ENCODE assay signal across 2 cellular contexts in the genomic region with DNA sequence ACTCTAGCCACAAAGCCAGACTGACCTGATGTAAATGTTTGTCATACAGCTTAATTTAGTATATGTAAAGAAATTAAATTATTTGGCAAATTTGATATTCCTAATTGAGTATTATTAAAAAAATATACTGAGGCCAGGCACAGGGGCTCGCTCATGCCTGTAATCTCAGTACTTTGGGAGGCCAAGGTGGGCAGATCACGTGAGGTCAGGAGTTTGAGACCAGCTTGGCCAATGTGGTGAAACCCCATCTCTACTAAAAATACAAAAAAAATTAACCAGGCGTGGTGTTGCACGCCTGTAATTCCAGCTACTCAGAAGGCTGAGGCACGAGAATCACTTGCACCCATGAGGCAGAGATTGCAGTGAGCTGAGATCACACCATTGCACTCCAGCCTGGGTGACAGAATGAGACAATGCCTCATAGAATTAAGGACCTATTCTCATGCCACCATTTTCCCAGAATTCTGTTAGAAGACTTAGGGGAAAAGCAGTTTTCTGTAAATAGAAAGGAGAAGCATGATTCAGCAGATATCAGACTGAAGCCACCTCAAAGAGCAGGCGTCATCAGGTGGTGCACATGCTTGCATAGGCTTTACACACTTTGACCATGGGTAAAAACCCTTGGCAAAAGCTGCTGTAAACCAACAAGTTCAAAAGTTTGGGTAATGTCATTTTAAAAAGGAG.
A peak's percentile ranks its signal among the peaks of the same experiment; 100 is the strongest.
TF ChIP-seq lines count a peak whose summit lies in the region.

No MANE protein-coding gene starts in this region.

TF ChIP-seq in IMR-90, 13 proteins besides CTCF, POLR2A, EP300 and RAD21:
- TF ChIP-seq SMC3 (IDR thresholded peaks at IDR 0.05; ENCODE audit: low read depth, low read length) = no peak
- TF ChIP-seq, protein P1, sequence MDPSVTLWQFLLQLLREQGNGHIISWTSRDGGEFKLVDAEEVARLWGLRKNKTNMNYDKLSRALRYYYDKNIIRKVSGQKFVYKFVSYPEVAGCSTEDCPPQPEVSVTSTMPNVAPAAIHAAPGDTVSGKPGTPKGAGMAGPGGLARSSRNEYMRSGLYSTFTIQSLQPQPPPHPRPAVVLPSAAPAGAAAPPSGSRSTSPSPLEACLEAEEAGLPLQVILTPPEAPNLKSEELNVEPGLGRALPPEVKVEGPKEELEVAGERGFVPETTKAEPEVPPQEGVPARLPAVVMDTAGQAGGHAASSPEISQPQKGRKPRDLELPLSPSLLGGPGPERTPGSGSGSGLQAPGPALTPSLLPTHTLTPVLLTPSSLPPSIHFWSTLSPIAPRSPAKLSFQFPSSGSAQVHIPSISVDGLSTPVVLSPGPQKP (IDR thresholded peaks at IDR 0.05; ENCODE audit: borderline replicate concordance, low read depth, low read length) = no peak
TF ChIP-seq in IMR-90: peak in this region for 0.

TF ChIP-seq in GM12878, 131 proteins besides CTCF, POLR2A, EP300 and RAD21 (continues in another document):
- no peak for TF ChIP-seq HDGF (IDR thresholded peaks at IDR 0.05)
- TF ChIP-seq SP1 (IDR thresholded peaks at IDR 0.05; ENCODE audit: low read depth, low read length) = no peak
- no peak; a peak in 2 of 4 replicates for TF ChIP-seq IKZF2 (IDR thresholded peaks at IDR 0.05)
- TF ChIP-seq, protein P2, sequence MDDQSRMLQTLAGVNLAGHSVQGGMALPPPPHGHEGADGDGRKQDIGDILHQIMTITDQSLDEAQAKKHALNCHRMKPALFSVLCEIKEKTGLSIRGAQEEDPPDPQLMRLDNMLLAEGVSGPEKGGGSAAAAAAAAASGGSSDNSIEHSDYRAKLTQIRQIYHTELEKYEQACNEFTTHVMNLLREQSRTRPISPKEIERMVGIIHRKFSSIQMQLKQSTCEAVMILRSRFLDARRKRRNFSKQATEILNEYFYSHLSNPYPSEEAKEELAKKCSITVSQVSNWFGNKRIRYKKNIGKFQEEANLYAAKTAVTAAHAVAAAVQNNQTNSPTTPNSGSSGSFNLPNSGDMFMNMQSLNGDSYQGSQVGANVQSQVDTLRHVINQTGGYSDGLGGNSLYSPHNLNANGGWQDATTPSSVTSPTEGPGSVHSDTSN (IDR thresholded peaks at IDR 0.05; ENCODE audit: insufficient replicate concordance, low read depth, low read length) = no peak
- 0 out of 2 replicates have a peak, but pooled peaks have one; percentile 24 for TF ChIP-seq IKZF1 (conservative IDR thresholded peaks at IDR 0.05)
- TF ChIP-seq YBX1 (IDR thresholded peaks at IDR 0.05) = no peak
- TF ChIP-seq JUNB (IDR thresholded peaks at IDR 0.05) = no peak
- TF ChIP-seq, protein P3, sequence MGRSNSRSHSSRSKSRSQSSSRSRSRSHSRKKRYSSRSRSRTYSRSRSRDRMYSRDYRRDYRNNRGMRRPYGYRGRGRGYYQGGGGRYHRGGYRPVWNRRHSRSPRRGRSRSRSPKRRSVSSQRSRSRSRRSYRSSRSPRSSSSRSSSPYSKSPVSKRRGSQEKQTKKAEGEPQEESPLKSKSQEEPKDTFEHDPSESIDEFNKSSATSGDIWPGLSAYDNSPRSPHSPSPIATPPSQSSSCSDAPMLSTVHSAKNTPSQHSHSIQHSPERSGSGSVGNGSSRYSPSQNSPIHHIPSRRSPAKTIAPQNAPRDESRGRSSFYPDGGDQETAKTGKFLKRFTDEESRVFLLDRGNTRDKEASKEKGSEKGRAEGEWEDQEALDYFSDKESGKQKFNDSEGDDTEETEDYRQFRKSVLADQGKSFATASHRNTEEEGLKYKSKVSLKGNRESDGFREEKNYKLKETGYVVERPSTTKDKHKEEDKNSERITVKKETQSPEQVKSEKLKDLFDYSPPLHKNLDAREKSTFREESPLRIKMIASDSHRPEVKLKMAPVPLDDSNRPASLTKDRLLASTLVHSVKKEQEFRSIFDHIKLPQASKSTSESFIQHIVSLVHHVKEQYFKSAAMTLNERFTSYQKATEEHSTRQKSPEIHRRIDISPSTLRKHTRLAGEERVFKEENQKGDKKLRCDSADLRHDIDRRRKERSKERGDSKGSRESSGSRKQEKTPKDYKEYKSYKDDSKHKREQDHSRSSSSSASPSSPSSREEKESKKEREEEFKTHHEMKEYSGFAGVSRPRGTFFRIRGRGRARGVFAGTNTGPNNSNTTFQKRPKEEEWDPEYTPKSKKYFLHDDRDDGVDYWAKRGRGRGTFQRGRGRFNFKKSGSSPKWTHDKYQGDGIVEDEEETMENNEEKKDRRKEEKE (IDR thresholded peaks at IDR 0.05) = no peak
- TF ChIP-seq, protein P4, sequence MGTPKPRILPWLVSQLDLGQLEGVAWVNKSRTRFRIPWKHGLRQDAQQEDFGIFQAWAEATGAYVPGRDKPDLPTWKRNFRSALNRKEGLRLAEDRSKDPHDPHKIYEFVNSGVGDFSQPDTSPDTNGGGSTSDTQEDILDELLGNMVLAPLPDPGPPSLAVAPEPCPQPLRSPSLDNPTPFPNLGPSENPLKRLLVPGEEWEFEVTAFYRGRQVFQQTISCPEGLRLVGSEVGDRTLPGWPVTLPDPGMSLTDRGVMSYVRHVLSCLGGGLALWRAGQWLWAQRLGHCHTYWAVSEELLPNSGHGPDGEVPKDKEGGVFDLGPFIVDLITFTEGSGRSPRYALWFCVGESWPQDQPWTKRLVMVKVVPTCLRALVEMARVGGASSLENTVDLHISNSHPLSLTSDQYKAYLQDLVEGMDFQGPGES (IDR thresholded peaks at IDR 0.05) = no peak
- no peak for TF ChIP-seq NFXL1 (IDR thresholded peaks at IDR 0.05; ENCODE audit: borderline replicate concordance)
- no peak for TF ChIP-seq NR2C2 (IDR thresholded peaks at IDR 0.05; ENCODE audit: borderline replicate concordance, control insufficient read depth, insufficient read length, low read depth)
- TF ChIP-seq, protein P5, sequence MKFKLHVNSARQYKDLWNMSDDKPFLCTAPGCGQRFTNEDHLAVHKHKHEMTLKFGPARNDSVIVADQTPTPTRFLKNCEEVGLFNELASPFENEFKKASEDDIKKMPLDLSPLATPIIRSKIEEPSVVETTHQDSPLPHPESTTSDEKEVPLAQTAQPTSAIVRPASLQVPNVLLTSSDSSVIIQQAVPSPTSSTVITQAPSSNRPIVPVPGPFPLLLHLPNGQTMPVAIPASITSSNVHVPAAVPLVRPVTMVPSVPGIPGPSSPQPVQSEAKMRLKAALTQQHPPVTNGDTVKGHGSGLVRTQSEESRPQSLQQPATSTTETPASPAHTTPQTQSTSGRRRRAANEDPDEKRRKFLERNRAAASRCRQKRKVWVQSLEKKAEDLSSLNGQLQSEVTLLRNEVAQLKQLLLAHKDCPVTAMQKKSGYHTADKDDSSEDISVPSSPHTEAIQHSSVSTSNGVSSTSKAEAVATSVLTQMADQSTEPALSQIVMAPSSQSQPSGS (IDR thresholded peaks at IDR 0.05; ENCODE audit: low read length) = no peak
- TF ChIP-seq CHD1 (IDR thresholded peaks at IDR 0.05; ENCODE audit: low read depth, low read length) = no peak
- TF ChIP-seq ETV6 (conservative IDR thresholded peaks at IDR 0.05 in 1 of 2, IDR thresholded peaks at IDR 0.05 in 1 of 2; ENCODE audit: borderline replicate concordance in 1 of 2, low read depth in 1 of 2) = no peak
- TF ChIP-seq, protein P6, sequence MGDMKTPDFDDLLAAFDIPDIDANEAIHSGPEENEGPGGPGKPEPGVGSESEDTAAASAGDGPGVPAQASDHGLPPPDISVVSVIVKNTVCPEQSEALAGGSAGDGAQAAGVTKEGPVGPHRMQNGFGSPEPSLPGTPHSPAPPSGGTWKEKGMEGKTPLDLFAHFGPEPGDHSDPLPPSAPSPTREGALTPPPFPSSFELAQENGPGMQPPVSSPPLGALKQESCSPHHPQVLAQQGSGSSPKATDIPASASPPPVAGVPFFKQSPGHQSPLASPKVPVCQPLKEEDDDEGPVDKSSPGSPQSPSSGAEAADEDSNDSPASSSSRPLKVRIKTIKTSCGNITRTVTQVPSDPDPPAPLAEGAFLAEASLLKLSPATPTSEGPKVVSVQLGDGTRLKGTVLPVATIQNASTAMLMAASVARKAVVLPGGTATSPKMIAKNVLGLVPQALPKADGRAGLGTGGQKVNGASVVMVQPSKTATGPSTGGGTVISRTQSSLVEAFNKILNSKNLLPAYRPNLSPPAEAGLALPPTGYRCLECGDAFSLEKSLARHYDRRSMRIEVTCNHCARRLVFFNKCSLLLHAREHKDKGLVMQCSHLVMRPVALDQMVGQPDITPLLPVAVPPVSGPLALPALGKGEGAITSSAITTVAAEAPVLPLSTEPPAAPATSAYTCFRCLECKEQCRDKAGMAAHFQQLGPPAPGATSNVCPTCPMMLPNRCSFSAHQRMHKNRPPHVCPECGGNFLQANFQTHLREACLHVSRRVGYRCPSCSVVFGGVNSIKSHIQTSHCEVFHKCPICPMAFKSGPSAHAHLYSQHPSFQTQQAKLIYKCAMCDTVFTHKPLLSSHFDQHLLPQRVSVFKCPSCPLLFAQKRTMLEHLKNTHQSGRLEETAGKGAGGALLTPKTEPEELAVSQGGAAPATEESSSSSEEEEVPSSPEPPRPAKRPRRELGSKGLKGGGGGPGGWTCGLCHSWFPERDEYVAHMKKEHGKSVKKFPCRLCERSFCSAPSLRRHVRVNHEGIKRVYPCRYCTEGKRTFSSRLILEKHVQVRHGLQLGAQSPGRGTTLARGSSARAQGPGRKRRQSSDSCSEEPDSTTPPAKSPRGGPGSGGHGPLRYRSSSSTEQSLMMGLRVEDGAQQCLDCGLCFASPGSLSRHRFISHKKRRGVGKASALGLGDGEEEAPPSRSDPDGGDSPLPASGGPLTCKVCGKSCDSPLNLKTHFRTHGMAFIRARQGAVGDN (IDR thresholded peaks at IDR 0.05) = peak; percentile 44; the same call in 1 of the 2 replicates
- TF ChIP-seq FOXM1 (IDR thresholded peaks at IDR 0.05; ENCODE audit: low read depth, low read length) = no peak
- TF ChIP-seq SMC3 (IDR thresholded peaks at IDR 0.05; ENCODE audit: borderline replicate concordance, low read length) = no peak
- TF ChIP-seq ZZZ3 (IDR thresholded peaks at IDR 0.05; ENCODE audit: control insufficient read depth, insufficient read length, low read depth) = no peak
- TF ChIP-seq, protein P7, sequence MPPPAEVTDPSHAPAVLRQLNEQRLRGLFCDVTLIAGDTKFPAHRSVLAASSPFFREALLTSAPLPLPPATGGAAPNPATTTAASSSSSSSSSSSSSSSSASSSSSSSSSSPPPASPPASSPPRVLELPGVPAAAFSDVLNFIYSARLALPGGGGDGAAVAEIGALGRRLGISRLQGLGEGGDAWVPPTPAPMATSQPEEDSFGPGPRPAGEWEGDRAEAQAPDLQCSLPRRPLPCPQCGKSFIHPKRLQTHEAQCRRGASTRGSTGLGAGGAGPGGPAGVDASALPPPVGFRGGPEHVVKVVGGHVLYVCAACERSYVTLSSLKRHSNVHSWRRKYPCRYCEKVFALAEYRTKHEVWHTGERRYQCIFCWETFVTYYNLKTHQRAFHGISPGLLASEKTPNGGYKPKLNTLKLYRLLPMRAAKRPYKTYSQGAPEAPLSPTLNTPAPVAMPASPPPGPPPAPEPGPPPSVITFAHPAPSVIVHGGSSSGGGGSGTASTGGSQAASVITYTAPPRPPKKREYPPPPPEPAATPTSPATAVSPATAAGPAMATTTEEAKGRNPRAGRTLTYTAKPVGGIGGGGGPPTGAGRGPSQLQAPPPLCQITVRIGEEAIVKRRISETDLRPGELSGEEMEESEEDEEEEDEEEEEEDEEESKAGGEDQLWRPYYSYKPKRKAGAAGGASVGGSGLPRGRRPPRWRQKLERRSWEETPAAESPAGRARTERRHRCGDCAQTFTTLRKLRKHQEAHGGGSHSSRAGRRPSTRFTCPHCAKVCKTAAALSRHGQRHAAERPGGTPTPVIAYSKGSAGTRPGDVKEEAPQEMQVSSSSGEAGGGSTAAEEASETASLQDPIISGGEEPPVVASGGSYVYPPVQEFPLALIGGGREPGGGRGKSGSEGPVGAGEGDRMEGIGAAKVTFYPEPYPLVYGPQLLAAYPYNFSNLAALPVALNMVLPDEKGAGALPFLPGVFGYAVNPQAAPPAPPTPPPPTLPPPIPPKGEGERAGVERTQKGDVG (CRISPR knock-in tag; IDR thresholded peaks at IDR 0.05) = no peak
- no peak for TF ChIP-seq STAT1 (conservative IDR thresholded peaks at IDR 0.05)
- no peak for TF ChIP-seq GABPA (IDR thresholded peaks at IDR 0.05; ENCODE audit: low read depth)
- peak; percentile 94; the same call in 1 of the 2 replicates for TF ChIP-seq BACH1 (IDR thresholded peaks at IDR 0.05; ENCODE audit: borderline replicate concordance)
- TF ChIP-seq CBX3 (IDR thresholded peaks at IDR 0.05; ENCODE audit: borderline replicate concordance, low read depth) = no peak
- TF ChIP-seq, protein P8, sequence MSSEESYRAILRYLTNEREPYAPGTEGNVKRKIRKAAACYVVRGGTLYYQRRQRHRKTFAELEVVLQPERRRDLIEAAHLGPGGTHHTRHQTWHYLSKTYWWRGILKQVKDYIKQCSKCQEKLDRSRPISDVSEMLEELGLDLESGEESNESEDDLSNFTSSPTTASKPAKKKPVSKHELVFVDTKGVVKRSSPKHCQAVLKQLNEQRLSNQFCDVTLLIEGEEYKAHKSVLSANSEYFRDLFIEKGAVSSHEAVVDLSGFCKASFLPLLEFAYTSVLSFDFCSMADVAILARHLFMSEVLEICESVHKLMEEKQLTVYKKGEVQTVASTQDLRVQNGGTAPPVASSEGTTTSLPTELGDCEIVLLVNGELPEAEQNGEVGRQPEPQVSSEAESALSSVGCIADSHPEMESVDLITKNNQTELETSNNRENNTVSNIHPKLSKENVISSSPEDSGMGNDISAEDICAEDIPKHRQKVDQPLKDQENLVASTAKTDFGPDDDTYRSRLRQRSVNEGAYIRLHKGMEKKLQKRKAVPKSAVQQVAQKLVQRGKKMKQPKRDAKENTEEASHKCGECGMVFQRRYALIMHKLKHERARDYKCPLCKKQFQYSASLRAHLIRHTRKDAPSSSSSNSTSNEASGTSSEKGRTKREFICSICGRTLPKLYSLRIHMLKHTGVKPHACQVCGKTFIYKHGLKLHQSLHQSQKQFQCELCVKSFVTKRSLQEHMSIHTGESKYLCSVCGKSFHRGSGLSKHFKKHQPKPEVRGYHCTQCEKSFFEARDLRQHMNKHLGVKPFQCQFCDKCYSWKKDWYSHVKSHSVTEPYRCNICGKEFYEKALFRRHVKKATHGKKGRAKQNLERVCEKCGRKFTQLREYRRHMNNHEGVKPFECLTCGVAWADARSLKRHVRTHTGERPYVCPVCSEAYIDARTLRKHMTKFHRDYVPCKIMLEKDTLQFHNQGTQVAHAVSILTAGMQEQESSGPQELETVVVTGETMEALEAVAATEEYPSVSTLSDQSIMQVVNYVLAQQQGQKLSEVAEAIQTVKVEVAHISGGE (CRISPR knock-in tag; IDR thresholded peaks at IDR 0.05) = no peak
- TF ChIP-seq SMAD1 (IDR thresholded peaks at IDR 0.05; ENCODE audit: low read depth, partially characterized antibody) = no peak
- no peak for TF ChIP-seq EED (IDR thresholded peaks at IDR 0.05; ENCODE audit: low read depth)
- TF ChIP-seq MYC (IDR thresholded peaks at IDR 0.05; ENCODE audit: insufficient read depth, insufficient read length, insufficient replicate concordance, low read length, severe bottlenecking) = no peak
- TF ChIP-seq, protein P9, sequence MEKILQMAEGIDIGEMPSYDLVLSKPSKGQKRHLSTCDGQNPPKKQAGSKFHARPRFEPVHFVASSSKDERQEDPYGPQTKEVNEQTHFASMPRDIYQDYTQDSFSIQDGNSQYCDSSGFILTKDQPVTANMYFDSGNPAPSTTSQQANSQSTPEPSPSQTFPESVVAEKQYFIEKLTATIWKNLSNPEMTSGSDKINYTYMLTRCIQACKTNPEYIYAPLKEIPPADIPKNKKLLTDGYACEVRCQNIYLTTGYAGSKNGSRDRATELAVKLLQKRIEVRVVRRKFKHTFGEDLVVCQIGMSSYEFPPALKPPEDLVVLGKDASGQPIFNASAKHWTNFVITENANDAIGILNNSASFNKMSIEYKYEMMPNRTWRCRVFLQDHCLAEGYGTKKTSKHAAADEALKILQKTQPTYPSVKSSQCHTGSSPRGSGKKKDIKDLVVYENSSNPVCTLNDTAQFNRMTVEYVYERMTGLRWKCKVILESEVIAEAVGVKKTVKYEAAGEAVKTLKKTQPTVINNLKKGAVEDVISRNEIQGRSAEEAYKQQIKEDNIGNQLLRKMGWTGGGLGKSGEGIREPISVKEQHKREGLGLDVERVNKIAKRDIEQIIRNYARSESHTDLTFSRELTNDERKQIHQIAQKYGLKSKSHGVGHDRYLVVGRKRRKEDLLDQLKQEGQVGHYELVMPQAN (conservative IDR thresholded peaks at IDR 0.05) = no peak
- TF ChIP-seq BCL11A (IDR thresholded peaks at IDR 0.05; ENCODE audit: low read depth, low read length) = no peak
- no peak for TF ChIP-seq TBL1XR1 (IDR thresholded peaks at IDR 0.05; ENCODE audit: low read depth, low read length)
- TF ChIP-seq ZNF207 (IDR thresholded peaks at IDR 0.05; ENCODE audit: borderline replicate concordance) = no peak
- TF ChIP-seq SMARCA5 (IDR thresholded peaks at IDR 0.05) = no peak
